1 cellular context compared by ENCODE assay signal in the genomic region with DNA sequence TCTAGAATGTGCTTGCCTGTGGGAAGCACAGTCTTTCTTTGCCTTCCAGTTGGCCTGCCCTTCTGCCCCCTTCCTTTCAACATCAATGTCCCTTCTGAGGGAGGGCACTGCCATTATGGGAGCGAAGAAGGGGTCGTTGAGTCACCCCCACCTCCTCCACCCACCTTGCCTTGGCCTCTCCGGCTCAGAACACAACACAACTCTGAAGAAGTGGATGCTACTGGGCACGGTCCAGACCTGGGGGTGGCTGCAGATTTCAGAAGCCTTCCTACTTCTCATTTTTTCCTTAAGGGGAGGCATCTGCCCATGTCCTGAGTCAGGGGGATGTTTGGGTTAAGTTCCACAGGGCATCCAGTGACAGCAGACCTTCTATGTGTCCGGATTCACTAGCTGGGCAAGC.
TF ChIP-seq lines count a peak whose summit lies in the region.

No MANE protein-coding gene starts in this region.

TF ChIP-seq in H1, 55 proteins besides CTCF, POLR2A, EP300 and RAD21:
- no peak for TF ChIP-seq KDM4A (IDR thresholded peaks at IDR 0.05; ENCODE audit: low read depth, low read length, severe bottlenecking)
- TF ChIP-seq JUN (IDR thresholded peaks at IDR 0.05; ENCODE audit: low read depth, low read length): no peak
- no peak for TF ChIP-seq POU5F1 (IDR thresholded peaks at IDR 0.05; ENCODE audit: low read depth, low read length)
- no peak for TF ChIP-seq KDM1A (IDR thresholded peaks at IDR 0.05; ENCODE audit: borderline replicate concordance, low read length)
- no peak for TF ChIP-seq TEAD4 (IDR thresholded peaks at IDR 0.05; ENCODE audit: low read depth, low read length)
- TF ChIP-seq MAFK (IDR thresholded peaks at IDR 0.05; ENCODE audit: low read depth, low read length): no peak
- no peak for TF ChIP-seq BACH1 (IDR thresholded peaks at IDR 0.05; ENCODE audit: low read length)
- no peak for TF ChIP-seq GTF2F1 (IDR thresholded peaks at IDR 0.05; ENCODE audit: borderline replicate concordance, low read depth, low read length)
- no peak for TF ChIP-seq SAP30 (IDR thresholded peaks at IDR 0.05; ENCODE audit: insufficient read depth, insufficient replicate concordance, low read length)
- TF ChIP-seq EGR1 (IDR thresholded peaks at IDR 0.05; ENCODE audit: borderline replicate concordance, low read depth, low read length): no peak
- TF ChIP-seq, protein P1, sequence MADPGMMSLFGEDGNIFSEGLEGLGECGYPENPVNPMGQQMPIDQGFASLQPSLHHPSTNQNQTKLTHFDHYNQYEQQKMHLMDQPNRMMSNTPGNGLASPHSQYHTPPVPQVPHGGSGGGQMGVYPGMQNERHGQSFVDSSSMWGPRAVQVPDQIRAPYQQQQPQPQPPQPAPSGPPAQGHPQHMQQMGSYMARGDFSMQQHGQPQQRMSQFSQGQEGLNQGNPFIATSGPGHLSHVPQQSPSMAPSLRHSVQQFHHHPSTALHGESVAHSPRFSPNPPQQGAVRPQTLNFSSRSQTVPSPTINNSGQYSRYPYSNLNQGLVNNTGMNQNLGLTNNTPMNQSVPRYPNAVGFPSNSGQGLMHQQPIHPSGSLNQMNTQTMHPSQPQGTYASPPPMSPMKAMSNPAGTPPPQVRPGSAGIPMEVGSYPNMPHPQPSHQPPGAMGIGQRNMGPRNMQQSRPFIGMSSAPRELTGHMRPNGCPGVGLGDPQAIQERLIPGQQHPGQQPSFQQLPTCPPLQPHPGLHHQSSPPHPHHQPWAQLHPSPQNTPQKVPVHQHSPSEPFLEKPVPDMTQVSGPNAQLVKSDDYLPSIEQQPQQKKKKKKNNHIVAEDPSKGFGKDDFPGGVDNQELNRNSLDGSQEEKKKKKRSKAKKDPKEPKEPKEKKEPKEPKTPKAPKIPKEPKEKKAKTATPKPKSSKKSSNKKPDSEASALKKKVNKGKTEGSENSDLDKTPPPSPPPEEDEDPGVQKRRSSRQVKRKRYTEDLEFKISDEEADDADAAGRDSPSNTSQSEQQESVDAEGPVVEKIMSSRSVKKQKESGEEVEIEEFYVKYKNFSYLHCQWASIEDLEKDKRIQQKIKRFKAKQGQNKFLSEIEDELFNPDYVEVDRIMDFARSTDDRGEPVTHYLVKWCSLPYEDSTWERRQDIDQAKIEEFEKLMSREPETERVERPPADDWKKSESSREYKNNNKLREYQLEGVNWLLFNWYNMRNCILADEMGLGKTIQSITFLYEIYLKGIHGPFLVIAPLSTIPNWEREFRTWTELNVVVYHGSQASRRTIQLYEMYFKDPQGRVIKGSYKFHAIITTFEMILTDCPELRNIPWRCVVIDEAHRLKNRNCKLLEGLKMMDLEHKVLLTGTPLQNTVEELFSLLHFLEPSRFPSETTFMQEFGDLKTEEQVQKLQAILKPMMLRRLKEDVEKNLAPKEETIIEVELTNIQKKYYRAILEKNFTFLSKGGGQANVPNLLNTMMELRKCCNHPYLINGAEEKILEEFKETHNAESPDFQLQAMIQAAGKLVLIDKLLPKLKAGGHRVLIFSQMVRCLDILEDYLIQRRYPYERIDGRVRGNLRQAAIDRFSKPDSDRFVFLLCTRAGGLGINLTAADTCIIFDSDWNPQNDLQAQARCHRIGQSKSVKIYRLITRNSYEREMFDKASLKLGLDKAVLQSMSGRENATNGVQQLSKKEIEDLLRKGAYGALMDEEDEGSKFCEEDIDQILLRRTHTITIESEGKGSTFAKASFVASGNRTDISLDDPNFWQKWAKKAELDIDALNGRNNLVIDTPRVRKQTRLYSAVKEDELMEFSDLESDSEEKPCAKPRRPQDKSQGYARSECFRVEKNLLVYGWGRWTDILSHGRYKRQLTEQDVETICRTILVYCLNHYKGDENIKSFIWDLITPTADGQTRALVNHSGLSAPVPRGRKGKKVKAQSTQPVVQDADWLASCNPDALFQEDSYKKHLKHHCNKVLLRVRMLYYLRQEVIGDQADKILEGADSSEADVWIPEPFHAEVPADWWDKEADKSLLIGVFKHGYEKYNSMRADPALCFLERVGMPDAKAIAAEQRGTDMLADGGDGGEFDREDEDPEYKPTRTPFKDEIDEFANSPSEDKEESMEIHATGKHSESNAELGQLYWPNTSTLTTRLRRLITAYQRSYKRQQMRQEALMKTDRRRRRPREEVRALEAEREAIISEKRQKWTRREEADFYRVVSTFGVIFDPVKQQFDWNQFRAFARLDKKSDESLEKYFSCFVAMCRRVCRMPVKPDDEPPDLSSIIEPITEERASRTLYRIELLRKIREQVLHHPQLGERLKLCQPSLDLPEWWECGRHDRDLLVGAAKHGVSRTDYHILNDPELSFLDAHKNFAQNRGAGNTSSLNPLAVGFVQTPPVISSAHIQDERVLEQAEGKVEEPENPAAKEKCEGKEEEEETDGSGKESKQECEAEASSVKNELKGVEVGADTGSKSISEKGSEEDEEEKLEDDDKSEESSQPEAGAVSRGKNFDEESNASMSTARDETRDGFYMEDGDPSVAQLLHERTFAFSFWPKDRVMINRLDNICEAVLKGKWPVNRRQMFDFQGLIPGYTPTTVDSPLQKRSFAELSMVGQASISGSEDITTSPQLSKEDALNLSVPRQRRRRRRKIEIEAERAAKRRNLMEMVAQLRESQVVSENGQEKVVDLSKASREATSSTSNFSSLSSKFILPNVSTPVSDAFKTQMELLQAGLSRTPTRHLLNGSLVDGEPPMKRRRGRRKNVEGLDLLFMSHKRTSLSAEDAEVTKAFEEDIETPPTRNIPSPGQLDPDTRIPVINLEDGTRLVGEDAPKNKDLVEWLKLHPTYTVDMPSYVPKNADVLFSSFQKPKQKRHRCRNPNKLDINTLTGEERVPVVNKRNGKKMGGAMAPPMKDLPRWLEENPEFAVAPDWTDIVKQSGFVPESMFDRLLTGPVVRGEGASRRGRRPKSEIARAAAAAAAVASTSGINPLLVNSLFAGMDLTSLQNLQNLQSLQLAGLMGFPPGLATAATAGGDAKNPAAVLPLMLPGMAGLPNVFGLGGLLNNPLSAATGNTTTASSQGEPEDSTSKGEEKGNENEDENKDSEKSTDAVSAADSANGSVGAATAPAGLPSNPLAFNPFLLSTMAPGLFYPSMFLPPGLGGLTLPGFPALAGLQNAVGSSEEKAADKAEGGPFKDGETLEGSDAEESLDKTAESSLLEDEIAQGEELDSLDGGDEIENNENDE (IDR thresholded peaks at IDR 0.05; ENCODE audit: insufficient replicate concordance, low read length): no peak
- no peak for TF ChIP-seq POLR2AphosphoS5 (IDR thresholded peaks at IDR 0.05; ENCODE audit: low read depth, low read length)
- no peak for TF ChIP-seq NANOG (IDR thresholded peaks at IDR 0.05; ENCODE audit: insufficient read depth, low read depth, low read length, poor library complexity, severe bottlenecking)
- TF ChIP-seq, protein P2, sequence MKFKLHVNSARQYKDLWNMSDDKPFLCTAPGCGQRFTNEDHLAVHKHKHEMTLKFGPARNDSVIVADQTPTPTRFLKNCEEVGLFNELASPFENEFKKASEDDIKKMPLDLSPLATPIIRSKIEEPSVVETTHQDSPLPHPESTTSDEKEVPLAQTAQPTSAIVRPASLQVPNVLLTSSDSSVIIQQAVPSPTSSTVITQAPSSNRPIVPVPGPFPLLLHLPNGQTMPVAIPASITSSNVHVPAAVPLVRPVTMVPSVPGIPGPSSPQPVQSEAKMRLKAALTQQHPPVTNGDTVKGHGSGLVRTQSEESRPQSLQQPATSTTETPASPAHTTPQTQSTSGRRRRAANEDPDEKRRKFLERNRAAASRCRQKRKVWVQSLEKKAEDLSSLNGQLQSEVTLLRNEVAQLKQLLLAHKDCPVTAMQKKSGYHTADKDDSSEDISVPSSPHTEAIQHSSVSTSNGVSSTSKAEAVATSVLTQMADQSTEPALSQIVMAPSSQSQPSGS (IDR thresholded peaks at IDR 0.05; ENCODE audit: low read length): no peak
- TF ChIP-seq, protein P3, sequence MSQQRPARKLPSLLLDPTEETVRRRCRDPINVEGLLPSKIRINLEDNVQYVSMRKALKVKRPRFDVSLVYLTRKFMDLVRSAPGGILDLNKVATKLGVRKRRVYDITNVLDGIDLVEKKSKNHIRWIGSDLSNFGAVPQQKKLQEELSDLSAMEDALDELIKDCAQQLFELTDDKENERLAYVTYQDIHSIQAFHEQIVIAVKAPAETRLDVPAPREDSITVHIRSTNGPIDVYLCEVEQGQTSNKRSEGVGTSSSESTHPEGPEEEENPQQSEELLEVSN (IDR thresholded peaks at IDR 0.05): no peak
- TF ChIP-seq CHD1 (IDR thresholded peaks at IDR 0.05; ENCODE audit: low read depth, low read length): no peak
- TF ChIP-seq TCF12 (IDR thresholded peaks at IDR 0.05; ENCODE audit: low read depth, low read length): no peak
- no peak for TF ChIP-seq HDAC2 (IDR thresholded peaks at IDR 0.05; ENCODE audit: borderline replicate concordance in 1 of 2, low read depth in 2 of 2, low read length in 2 of 2)
